Comparison of ENCODE assay signal across 8 cellular contexts in the genomic region with DNA sequence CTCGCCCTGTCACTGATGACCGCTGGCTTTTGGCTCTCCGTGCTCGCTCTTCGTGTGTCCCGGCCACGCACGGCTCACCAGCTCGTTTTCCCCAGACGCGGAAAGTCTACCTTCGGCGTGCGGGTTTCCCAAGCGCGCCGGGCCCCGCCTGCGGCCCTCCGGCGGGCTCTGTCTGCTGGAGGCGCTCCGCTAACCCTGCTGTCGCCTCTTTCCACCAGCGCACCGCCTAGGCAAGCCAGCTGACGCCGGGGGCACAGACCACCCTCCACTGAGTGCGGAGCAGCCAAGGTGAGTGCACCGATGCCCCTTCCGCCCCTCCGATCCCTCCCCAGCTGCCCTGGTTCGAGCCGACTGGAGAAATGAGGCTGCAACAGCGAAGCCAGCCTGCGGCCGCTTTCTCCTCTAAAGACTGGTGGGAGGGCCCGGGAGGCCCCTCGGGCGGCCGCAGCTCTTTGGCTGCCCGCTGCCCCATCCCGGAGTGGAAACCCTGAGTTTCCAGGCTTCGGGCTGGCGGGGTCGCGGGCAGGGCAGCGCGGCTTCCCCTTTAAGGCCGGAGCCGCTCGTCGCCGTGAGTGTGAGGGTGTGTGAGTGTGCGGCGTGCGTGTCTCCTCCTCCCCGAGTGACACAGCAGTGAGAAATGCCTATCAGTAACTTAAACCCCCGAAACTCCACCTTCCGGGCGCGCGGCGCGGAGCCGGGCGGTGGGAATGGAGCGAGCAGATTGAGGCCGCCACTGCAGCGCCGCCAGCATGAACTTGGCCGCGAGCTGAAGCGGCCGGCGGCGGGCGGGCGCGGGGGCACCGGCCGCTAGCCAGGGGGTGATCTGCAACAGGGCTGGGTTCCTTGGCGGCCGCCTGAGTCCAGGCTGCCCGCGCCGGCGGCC. TPM values are rescaled to one million over a fixed set of nuclear protein-coding genes. Genes with fewer than 3 reads are reported as not detected.
A peak's percentile ranks its signal among the peaks of the same experiment; 100 is the strongest.
DNase-seq lines count a peak whose midpoint lies in the region; ATAC-seq and TF ChIP-seq lines count a peak whose summit lies in the region.

A gene with protein sequence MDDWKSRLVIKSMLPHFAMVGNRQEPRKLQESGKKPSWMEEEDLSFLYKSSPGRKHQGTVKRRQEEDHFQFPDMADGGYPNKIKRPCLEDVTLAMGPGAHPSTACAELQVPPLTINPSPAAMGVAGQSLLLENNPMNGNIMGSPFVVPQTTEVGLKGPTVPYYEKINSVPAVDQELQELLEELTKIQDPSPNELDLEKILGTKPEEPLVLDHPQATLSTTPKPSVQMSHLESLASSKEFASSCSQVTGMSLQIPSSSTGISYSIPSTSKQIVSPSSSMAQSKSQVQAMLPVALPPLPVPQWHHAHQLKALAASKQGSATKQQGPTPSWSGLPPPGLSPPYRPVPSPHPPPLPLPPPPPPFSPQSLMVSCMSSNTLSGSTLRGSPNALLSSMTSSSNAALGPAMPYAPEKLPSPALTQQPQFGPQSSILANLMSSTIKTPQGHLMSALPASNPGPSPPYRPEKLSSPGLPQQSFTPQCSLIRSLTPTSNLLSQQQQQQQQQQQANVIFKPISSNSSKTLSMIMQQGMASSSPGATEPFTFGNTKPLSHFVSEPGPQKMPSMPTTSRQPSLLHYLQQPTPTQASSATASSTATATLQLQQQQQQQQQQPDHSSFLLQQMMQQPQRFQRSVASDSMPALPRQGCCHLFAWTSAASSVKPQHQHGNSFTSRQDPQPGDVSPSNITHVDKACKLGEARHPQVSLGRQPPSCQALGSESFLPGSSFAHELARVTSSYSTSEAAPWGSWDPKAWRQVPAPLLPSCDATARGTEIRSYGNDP (plus strand): TSS at position 719 of the 883 bp plus-strand sequence. CDS start 82,200 bp downstream, outside the sequence.

- intact Hi-C loops in head of caudate nucleus (cut with DNase I), result loop anchor here (10.0 kb wide), 2 partner anchors 122 to 202 kb away; a partner anchor contains a TSS

- peak within 1 kb of the TSS; percentile 76 for H3K27ac ChIP-seq in RWPE1

- CTCF ChIA-PET in RWPE1 (lab: Yijun Ruan, JAX), result no interaction called here

- TF ChIP-seq CTCF in RWPE1 (conservative IDR thresholded peaks at IDR 0.05; ENCODE audit: low read depth), result no peak

- DNase-seq in NCI-H1417 (lab: John Stamatoyannopoulos, UW), result peak; percentile 17 to 46 (median 35)
- no peak for DNase-seq in NCI-H1417 treated with DMSO at 0.1 percent for 48 hours (lab: John Stamatoyannopoulos, UW)
- peak; percentile 50 for DNase-seq in RWPE1 (ENCODE audit: low spot score)
- peak; percentile 5 for DNase-seq in activated naive CD8-positive, alpha-beta T cell treated with anti-CD3 and anti-CD28 coated beads, Interleukin-2, amount 50 U/mL, for 16 hours (ENCODE audit: low read depth, low spot score)
- DNase-seq in head of caudate nucleus, result peak; percentile 46 to 85 (median 74)
- DNase-seq in non-pigmented ciliary epithelial cell (ENCODE audit: low read depth), result peak; percentile 31
- DNase-seq in ureter (ENCODE audit: low spot score), result peak; percentile 67

- ATAC-seq in HG02884 (IDR thresholded peaks at IDR 0.05; ENCODE audit: unreplicated experiment), result no peak

- POLR2A ChIA-PET in RWPE1 (lab: Yijun Ruan, JAX; ENCODE audit: low non-redundant PET), result no interaction called here

RNA-seq across cellular contexts. Expression of the gene that starts here (rescaled TPM):
- 6.1 TPM for total RNA-seq in ureter
